ENCODE assay signal across 8 cellular contexts in the genomic region with DNA sequence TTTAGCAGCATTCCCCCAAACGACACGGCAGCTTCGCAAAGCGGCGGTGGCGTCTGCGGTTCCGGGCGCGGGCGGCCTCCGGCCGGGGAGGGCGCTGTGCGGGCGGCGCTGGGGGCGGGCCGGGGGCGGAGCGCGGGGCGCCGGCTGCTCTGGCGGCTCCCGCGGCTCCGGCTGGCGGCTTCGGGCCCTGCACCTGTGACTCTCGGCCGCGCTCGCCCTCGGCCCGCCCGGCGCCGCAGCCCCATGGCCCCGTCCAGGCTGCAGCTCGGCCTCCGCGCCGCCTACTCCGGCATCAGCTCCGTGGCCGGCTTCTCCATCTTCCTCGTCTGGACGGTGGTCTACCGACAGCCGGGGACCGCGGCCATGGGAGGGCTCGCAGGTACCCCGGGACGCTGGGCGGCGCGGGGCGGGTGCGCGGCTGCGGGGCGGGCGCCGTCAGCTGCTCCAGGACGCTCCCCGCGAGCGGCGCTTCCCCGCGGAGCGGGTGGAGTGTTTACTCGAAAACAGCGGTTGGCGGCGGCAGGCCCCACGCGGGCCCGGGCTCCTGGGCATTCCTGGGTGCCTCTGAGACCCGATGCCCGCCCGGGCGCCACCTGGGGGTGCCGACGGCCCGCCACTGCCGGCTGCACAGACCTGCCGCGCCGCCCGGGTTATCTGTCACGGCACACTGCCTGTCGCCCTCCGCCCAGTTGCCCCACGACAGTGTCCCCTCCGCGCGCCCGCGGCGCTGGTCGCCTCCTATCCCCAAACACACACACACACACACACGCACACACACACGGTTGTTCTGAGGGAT. TPM values are rescaled to one million over a fixed set of nuclear protein-coding genes. Genes with fewer than 3 reads are reported as not detected.
DNase-seq lines count a peak whose midpoint lies in the region; ATAC-seq and TF ChIP-seq lines count a peak whose summit lies in the region.

A gene (plus strand): TSS at position 177 of the 796 bp plus-strand sequence. CDS start 67 bp downstream, at position 244.

- no peaks in the 10 kb centered on the region for H3K36me3 Mint-ChIP-seq in activated T-helper 17 cell treated with anti-CD3 and anti-CD28 coated beads, Interleukin-2, amount 50 U/mL, for 72 hours (ENCODE audit: low read depth)
- H3K36me3 Mint-ChIP-seq in nephron progenitor cell (ENCODE audit: low read depth) = no peaks in the 10 kb centered on the region

- H3K4me3 Mint-ChIP-seq in activated T-helper 17 cell treated with anti-CD3 and anti-CD28 coated beads, Interleukin-2, amount 50 U/mL, for 72 hours = peak within 1 kb of the TSS; percentile 82
- H3K4me3 Mint-ChIP-seq in nephron progenitor cell = peak within 1 kb of the TSS; percentile 94
- peak within 1 kb of the TSS; percentile 92 to 96 for H3K4me3 Mint-ChIP-seq in stimulated activated naive CD8-positive, alpha-beta T cell treated with anti-CD3 and anti-CD28 coated beads, Interleukin-15, amount 100 ng/mL, for 72 hours

- peak within 1 kb of the TSS; percentile 76 for H3K4me3 ChIP-seq in OCI-LY7 (ENCODE audit: low read depth, low read length, poor library complexity, severe bottlenecking)

- CTCF ChIA-PET in OCI-LY7 (lab: Charles Lee; ENCODE audit: unreplicated experiment) = interaction anchor here (0.9 to 2.1 kb wide), 3 partner anchors 31 to 60 kb away, joined by 4 to 9 read pairs (median 4); no protein-coding TSS in a partner anchor

- H4K20me1 ChIP-seq in OCI-LY7 (ENCODE audit: insufficient read depth, low read length) = no peaks in the 10 kb centered on the region

- no peaks in the 10 kb centered on the region for H3K9me3 Mint-ChIP-seq in activated T-helper 17 cell treated with anti-CD3 and anti-CD28 coated beads, Interleukin-2, amount 50 U/mL, for 72 hours
- H3K9me3 Mint-ChIP-seq in nephron progenitor cell = no peaks in the 10 kb centered on the region
- no peaks in the 10 kb centered on the region for H3K9me3 Mint-ChIP-seq in stimulated activated naive CD8-positive, alpha-beta T cell treated with anti-CD3 and anti-CD28 coated beads, Interleukin-15, amount 100 ng/mL, for 72 hours

- TF ChIP-seq CTCF in OCI-LY7 (conservative IDR thresholded peaks at IDR 0.05; ENCODE audit: low read length) (peak; percentile 47), nephron progenitor cell (IDR thresholded peaks at IDR 0.05) (no peak)

- H3K9me3 ChIP-seq in OCI-LY7 (ENCODE audit: low read length) = no peaks in the 10 kb centered on the region

- H3K27ac ChIP-seq in OCI-LY7 (ENCODE audit: low read depth, low read length, poor library complexity, severe bottlenecking) = peak within 1 kb of the TSS; percentile 18

- H3K27me3 Mint-ChIP-seq in activated T-helper 17 cell treated with anti-CD3 and anti-CD28 coated beads, Interleukin-2, amount 50 U/mL, for 72 hours = no peaks in the 10 kb centered on the region
- H3K27me3 Mint-ChIP-seq in nephron progenitor cell (ENCODE audit: low read depth, poor library complexity) = peaks cover 28% of the 10 kb centered on the region
- H3K27me3 Mint-ChIP-seq in stimulated activated naive CD8-positive, alpha-beta T cell treated with anti-CD3 and anti-CD28 coated beads, Interleukin-15, amount 100 ng/mL, for 72 hours = no peaks in the 10 kb centered on the region

- peak within 1 kb of the TSS; percentile 76 for H3K27ac Mint-ChIP-seq in activated T-helper 17 cell treated with anti-CD3 and anti-CD28 coated beads, Interleukin-2, amount 50 U/mL, for 72 hours
- no peak within 1 kb of the TSS for H3K27ac Mint-ChIP-seq in nephron progenitor cell
- H3K27ac Mint-ChIP-seq in stimulated activated naive CD8-positive, alpha-beta T cell treated with anti-CD3 and anti-CD28 coated beads, Interleukin-15, amount 100 ng/mL, for 72 hours = peak within 1 kb of the TSS; percentile 86 to 97

- H3K36me3 ChIP-seq in OCI-LY7 (ENCODE audit: insufficient read depth, low read length) = no peaks in the 10 kb centered on the region

- H3K4me2 ChIP-seq in OCI-LY7 (ENCODE audit: low read length) = peak within 1 kb of the TSS; percentile 78

- POLR2A ChIA-PET in OCI-LY7 (lab: Charles Lee) = interaction anchor here (0.6 to 2.0 kb wide), 5 partner anchors 29 to 66 kb away, joined by 3 to 5 read pairs (median 4); no protein-coding TSS in a partner anchor

- H2AFZ ChIP-seq in OCI-LY7 (ENCODE audit: low read length) = peak within 1 kb of the TSS; percentile 78

- BruUV-seq in OCI-LY7 (replicated peaks; lab: Mats Ljungman, UMichigan) = no TSS peak

- no peaks in the 10 kb centered on the region for H3K79me2 ChIP-seq in OCI-LY7 (ENCODE audit: insufficient read depth, low read depth, low read length)

- intact Hi-C loops in OCI-LY7 (cut with micrococcal nuclease; ENCODE audit: unreplicated experiment) = loop anchor here (10.0 kb wide), 1 partner anchor 192 kb away; a partner anchor contains a TSS

- peak; percentile 61 for DNase-seq in CD1c-positive myeloid dendritic cell (ENCODE audit: extremely low spot score)
- DNase-seq in GM19238 (ENCODE audit: insufficient read length, low spot score) = peak; percentile 96
- peak; percentile 86 for DNase-seq in OCI-LY7 (ENCODE audit: low spot score)
- peak; percentile 23 for DNase-seq in fibroblast of peridontal ligament (ENCODE audit: extremely low read depth)
- peak; percentile 85 for DNase-seq in nephron progenitor cell
- peak; percentile 69 to 77 for DNase-seq in stimulated activated naive CD8-positive, alpha-beta T cell treated with anti-CD3 and anti-CD28 coated beads, Interleukin-15, amount 100 ng/mL, for 72 hours

- no peaks in the 10 kb centered on the region for H3K9me2 ChIP-seq in OCI-LY7 (ENCODE audit: insufficient read depth, low read length)

- H3K4me1 Mint-ChIP-seq in activated T-helper 17 cell treated with anti-CD3 and anti-CD28 coated beads, Interleukin-2, amount 50 U/mL, for 72 hours = no peaks in the 10 kb centered on the region
- H3K4me1 Mint-ChIP-seq in nephron progenitor cell = peaks cover 43% of the 10 kb centered on the region
- peaks cover 52% of the 10 kb centered on the region for H3K4me1 Mint-ChIP-seq in stimulated activated naive CD8-positive, alpha-beta T cell treated with anti-CD3 and anti-CD28 coated beads, Interleukin-15, amount 100 ng/mL, for 72 hours

- peaks cover 48% of the 10 kb centered on the region for H3K4me1 ChIP-seq in OCI-LY7 (ENCODE audit: insufficient read depth, low read length, poor library complexity, severe bottlenecking)

- peak; percentile 89 for ATAC-seq in HG03432 (IDR thresholded peaks at IDR 0.05; ENCODE audit: unreplicated experiment)
- peak; percentile 73 for ATAC-seq in activated T-helper 17 cell treated with anti-CD3 and anti-CD28 coated beads, Interleukin-2, amount 50 U/mL, for 72 hours (replicated peaks)
- peak; percentile 86 for ATAC-seq in stimulated activated naive CD8-positive, alpha-beta T cell treated with anti-CD3 and anti-CD28 coated beads, Interleukin-15, amount 100 ng/mL, for 72 hours

RNA-seq across cellular contexts. Expression of the gene that starts here (rescaled TPM):
- 3.8 and 9.6 TPM in 2 replicates for total RNA-seq in OCI-LY7 (2014; rRNA removed; shearing (Covaris generic))
- total RNA-seq in OCI-LY7 (2022) = 8.6 and 12.0 TPM in 2 replicates
- total RNA-seq in activated T-helper 17 cell treated with anti-CD3 and anti-CD28 coated beads, Interleukin-2, amount 50 U/mL, for 72 hours = 1 to 10 TPM; 6.7 to 8.2 TPM

Comparison
In these comparisons a context has a peak if more than half of its experiments do, and no peak if none do; other contexts are left out.
1. Peak in every context shown above with its lines: DNase-seq, ATAC-seq, H3K4me3 ChIP-seq and H3K27ac ChIP-seq.
2. DNase-seq: peak in every context shown above with its lines; median percentile 96 in GM19238; 86 in OCI-LY7; 85 in nephron progenitor cell; 73 in stimulated activated naive CD8-positive, alpha-beta T cell treated with anti-CD3 and anti-CD28 coated beads, Interleukin-15, amount 100 ng/mL, for 72 hours; 61 in CD1c-positive myeloid dendritic cell; 23 in fibroblast of peridontal ligament.